ENCODE assay signal across 9 cellular contexts in the genomic region with DNA sequence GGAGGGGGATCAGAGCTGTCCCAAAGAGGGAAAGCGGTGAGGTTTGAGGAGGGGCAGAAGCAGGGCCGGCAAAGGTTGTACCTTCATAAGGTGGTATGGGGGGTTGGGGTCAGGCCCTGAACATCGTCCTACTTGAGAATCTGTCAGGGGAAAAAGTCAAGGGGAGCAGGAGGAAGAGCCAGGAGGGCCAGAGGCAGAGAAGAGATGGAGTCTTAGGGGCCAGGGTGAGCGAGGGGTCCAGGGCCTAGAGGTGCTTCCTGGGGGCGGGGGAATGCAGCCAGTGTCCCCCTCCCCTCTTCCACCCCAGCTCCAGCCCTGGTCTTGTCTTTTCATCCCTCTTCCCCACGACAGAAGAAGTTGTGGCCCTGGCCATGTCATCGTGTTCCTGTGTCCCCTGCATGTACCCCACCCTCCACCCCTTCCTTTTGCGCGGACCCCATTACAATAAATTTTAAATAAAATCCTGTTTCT. TPM values are rescaled to one million over a fixed set of nuclear protein-coding genes. Genes with fewer than 3 reads are reported as not detected.
DNase-seq lines count a peak whose midpoint lies in the region; ATAC-seq and TF ChIP-seq lines count a peak whose summit lies in the region.
"Had no signal": no experiment of that assay in that cellular context is flagged by ENCODE, and none has a peak within 500 bp of the region (broad histone marks: within the 10 kb centered on the region; RNA-seq: fewer than 3 reads in every experiment).

No MANE protein-coding gene starts in this region.

- TSS peak; percentile 80 for BruUV-seq in PC-3 (replicated peaks; lab: Mats Ljungman, UMichigan)

- TF ChIP-seq CTCF in DND-41 (IDR thresholded peaks at IDR 0.05; ENCODE audit: borderline replicate concordance, extremely low read depth, low read length, poor library complexity, severe bottlenecking): no peak
- TF ChIP-seq CTCF in PC-3 (conservative IDR thresholded peaks at IDR 0.05; ENCODE audit: low read depth, low read length): no peak
- no peak for TF ChIP-seq CTCF in epithelial cell of proximal tubule (conservative IDR thresholded peaks at IDR 0.05; ENCODE audit: low read depth, low read length)
- TF ChIP-seq CTCF in psoas muscle (IDR thresholded peaks at IDR 0.05): no peak

- H2AFZ ChIP-seq in DND-41 (ENCODE audit: low read depth, low read length): no peak overlapping the region
- H2AFZ ChIP-seq in PC-3 (ENCODE audit: low read length): no peak overlapping the region

- peaks cover 69% of the 10 kb centered on the region for H3K4me1 ChIP-seq in DND-41 (ENCODE audit: insufficient read depth, low read length)
- H3K4me1 ChIP-seq in PC-3 (ENCODE audit: insufficient read depth, low read length): peaks cover 38% of the 10 kb centered on the region
- peaks cover 46% of the 10 kb centered on the region for H3K4me1 ChIP-seq in psoas muscle

- H3F3A ChIP-seq in PC-3 (ENCODE audit: low read length, unreplicated experiment): no peaks in the 10 kb centered on the region

- H4K20me1 ChIP-seq in DND-41 (ENCODE audit: insufficient read depth, low read length) (peaks cover 36% of the 10 kb centered on the region), PC-3 (ENCODE audit: low read length) (0 out of 2 replicates have a peak, but pooled peaks cover 6% of the 10 kb centered on the region)

- H3K27ac ChIP-seq in DND-41 (ENCODE audit: low read length) (no peak overlapping the region), PC-3 (ENCODE audit: low read length) (peak overlapping the region; percentile 41), psoas muscle (peak overlapping the region; percentile 89)
- H3K27ac ChIP-seq: brain microvascular endothelial cell had no signal

- H3K9me3 ChIP-seq in DND-41 (ENCODE audit: insufficient read depth, low read length, severe bottlenecking) (no peaks in the 10 kb centered on the region), PC-3 (ENCODE audit: low read length) (no peaks in the 10 kb centered on the region), psoas muscle (no peaks in the 10 kb centered on the region)

- H3K27me3 ChIP-seq in DND-41 (ENCODE audit: insufficient read depth, low read length, poor library complexity) (no peaks in the 10 kb centered on the region), PC-3 (ENCODE audit: low read length) (no peaks in the 10 kb centered on the region), psoas muscle (ENCODE audit: insufficient read depth in 3 of 3, low read length in 2 of 3) (no peaks in the 10 kb centered on the region)
- H3K27me3 ChIP-seq: brain microvascular endothelial cell had no signal

- POLR2A ChIA-PET in PC-3 (lab: Charles Lee; ENCODE audit: unreplicated experiment): no interaction called here

- DNase-seq in DND-41: no peak
- no peak for DNase-seq in PC-3
- no peak for DNase-seq in epithelial cell of proximal tubule (ENCODE audit: low read depth)
- peak in 1 of 2 donors; percentile 54 for DNase-seq in psoas muscle
- DNase-seq in NCI-H510A (lab: John Stamatoyannopoulos, UW): no peak
- DNase-seq in NCI-H345 treated with DMSO at 0.1 percent for 48 hours (lab: John Stamatoyannopoulos, UW; ENCODE audit: unreplicated experiment): no peak
- DNase-seq in COR-L47 (lab: John Stamatoyannopoulos, UW): no peak

- H3K4me3 ChIP-seq in DND-41 (ENCODE audit: low read depth in 1 of 2, low read length in 2 of 2) (no peak overlapping the region), PC-3 (ENCODE audit: low read length) (peak overlapping the region; percentile 83; the same call in 1 of the 2 replicates), epithelial cell of proximal tubule (ENCODE audit: low read depth, low read length) (peak overlapping the region; percentile 11), psoas muscle (peak overlapping the region; percentile 74)

- ATAC-seq in DND-41 (ENCODE audit: insufficient read depth, low read depth) (no peak), PC-3 (no peak), psoas muscle (no peak), HG02610 (IDR thresholded peaks at IDR 0.05; ENCODE audit: unreplicated experiment) (no peak)

- 28 to 38% (median 30%) methylated on average over 7 to 9 of the region's 9 CpGs for WGBS in psoas muscle, 3 donors

- intact Hi-C loops in PC-3 (cut with micrococcal nuclease): no loop called here
- intact Hi-C loops in psoas muscle (cut with DNase I): no loop called here

- H3K4me2 ChIP-seq in DND-41 (ENCODE audit: insufficient read depth, low read length): peak overlapping the region; percentile 96; the same call in 1 of the 2 replicates
- peak overlapping the region; percentile 97 for H3K4me2 ChIP-seq in PC-3 (ENCODE audit: low read length)

- no peaks in the 10 kb centered on the region for H3K9me2 ChIP-seq in PC-3 (replicated peaks; ENCODE audit: low read length)

- H3K79me2 ChIP-seq in DND-41 (ENCODE audit: insufficient read depth, low read length) (peaks cover 50% of the 10 kb centered on the region), PC-3 (ENCODE audit: low read length) (peaks cover 35% of the 10 kb centered on the region)

- H3K9ac ChIP-seq in DND-41 (ENCODE audit: low read depth, low read length): no peak overlapping the region
- no peak overlapping the region for H3K9ac ChIP-seq in PC-3 (ENCODE audit: low read length)

- peaks cover 40% of the 10 kb centered on the region for H3K36me3 ChIP-seq in DND-41 (ENCODE audit: insufficient read depth, low read length)
- H3K36me3 ChIP-seq in PC-3 (ENCODE audit: low read depth, low read length): no peaks in the 10 kb centered on the region; the same call in 1 of the 2 replicates
- peaks cover 0 to 19% of the 10 kb centered on the region in 2 donors for H3K36me3 ChIP-seq in psoas muscle (ENCODE audit: insufficient read depth in 1 of 2, low read depth in 1 of 2)

- CTCF ChIA-PET in PC-3 (lab: Charles Lee): no interaction called here

RNA-seq across cellular contexts. Expression of gene PRRT2, which starts 1.3 kb away (rescaled TPM):
- 0.35 and 0.40 TPM in 2 replicates for total RNA-seq in PC-3 (2014; rRNA removed)
- total RNA-seq in epithelial cell of proximal tubule: 0.35 TPM in 1 of 2 replicates, not detected in the other
- 1 to 10 TPM in 1 of 4 donors, under 1 TPM in 3; 0.22 to 1.8 (median 0.75) TPM for total RNA-seq in psoas muscle
- polyA plus RNA-seq in psoas muscle: under 1 TPM; 0.17 to 0.44 (median 0.18) TPM

RNA-seq across cellular contexts. Expression of gene MAZ, which starts 4.4 kb away (rescaled TPM):
- 279 and 358 TPM in 2 replicates for total RNA-seq in PC-3 (2014; rRNA removed)
- 174 and 293 TPM in 2 replicates for total RNA-seq in epithelial cell of proximal tubule
- 100 to 1,000 TPM; 112 to 161 (median 125) TPM for total RNA-seq in psoas muscle
- polyA plus RNA-seq in psoas muscle: 100 to 1,000 TPM in 2 of 3 donors, 10 to 100 TPM in 1; 94.9 to 193 (median 131) TPM

RNA-seq across cellular contexts. Expression of gene PAGR1, which starts 5.2 kb away (rescaled TPM):
- total RNA-seq in PC-3 (2014; rRNA removed) (53.8 and 76.7 TPM in 2 replicates), epithelial cell of proximal tubule (62.3 and 63.2 TPM in 2 replicates), psoas muscle (10 to 100 TPM in 3 of 4 donors, 1 to 10 TPM in 1; 9.4 to 14.2 (median 11.0) TPM)
- 10 to 100 TPM; 19.8 to 36.8 (median 35.5) TPM for polyA plus RNA-seq in psoas muscle

RNA-seq across cellular contexts. Expression of gene MVP, which starts 9.5 kb away (rescaled TPM):
- 27.3 and 36.1 TPM in 2 replicates for total RNA-seq in PC-3 (2014; rRNA removed)
- 179 and 205 TPM in 2 replicates for total RNA-seq in epithelial cell of proximal tubule
- 10 to 100 TPM; 27.9 to 75.9 (median 51.6) TPM for total RNA-seq in psoas muscle
- 10 to 100 TPM; 17.6 to 34.3 (median 34.1) TPM for polyA plus RNA-seq in psoas muscle

RNA-seq across cellular contexts. Expression of gene KIF22, which starts 20.2 kb away (rescaled TPM):
- total RNA-seq in PC-3 (2014; rRNA removed): 87.6 and 93.1 TPM in 2 replicates
- total RNA-seq in epithelial cell of proximal tubule: 105 and 118 TPM in 2 replicates
- total RNA-seq in psoas muscle: 10 to 100 TPM; 12.6 to 23.8 (median 14.3) TPM
- 10 to 100 TPM; 13.4 to 15.5 (median 15.5) TPM for polyA plus RNA-seq in psoas muscle

Comparison
In these comparisons a context has a peak if more than half of its experiments do, and no peak if none do; other contexts are left out.
1. H3K4me3 ChIP-seq: peak in PC-3 (single experiment), epithelial cell of proximal tubule (single experiment) and psoas muscle (single experiment); none in DND-41 (0 of 2).